22 cellular contexts compared by ENCODE assay signal in genomic region chr4:112053825-112054224, GRCh38.
"Had no signal": no experiment of that assay in that cellular context is flagged by ENCODE, and none has a peak within 500 bp of the region (broad histone marks: within the 10 kb centered on the region; RNA-seq: fewer than 3 reads in every experiment).

No MANE protein-coding gene starts in this region.

- H3K4me3 ChIP-seq: body of pancreas had no signal

- H3K27me3 Mint-ChIP-seq: activated CD8-positive, alpha-beta T cell treated with anti-CD3 and anti-CD28 coated beads for 36 hours had no signal

- H3K4me3 Mint-ChIP-seq: activated CD8-positive, alpha-beta T cell treated with anti-CD3 and anti-CD28 coated beads for 36 hours; activated naive CD4-positive, alpha-beta T cell treated with anti-CD3 and anti-CD28 coated beads, Interleukin-2, amount 50 U/mL, for 24 hours; T-helper 17 cell had no signal

- H3K36me3 Mint-ChIP-seq: activated naive CD4-positive, alpha-beta T cell treated with anti-CD3 and anti-CD28 coated beads, Interleukin-2, amount 50 U/mL, for 24 hours had no signal

- H3K27me3 ChIP-seq: body of pancreas had no signal

- H3K27ac Mint-ChIP-seq: activated CD8-positive, alpha-beta T cell treated with anti-CD3 and anti-CD28 coated beads for 36 hours; activated naive CD4-positive, alpha-beta T cell treated with anti-CD3 and anti-CD28 coated beads, Interleukin-2, amount 50 U/mL, for 24 hours; T-helper 17 cell had no signal

- H3K4me1 ChIP-seq: body of pancreas had no signal

- FAIRE-seq: bronchial epithelial cell, RCC 7860 had no signal

- DNase-seq: activated CD4-positive, alpha-beta T cell treated with anti-CD3 and anti-CD28 coated beads for 4 hours; activated CD8-positive, alpha-beta memory T cell treated with anti-CD3 and anti-CD28 coated beads, Interleukin-2, amount 50 U/mL, for 48 hours; activated CD8-positive, alpha-beta T cell treated with anti-CD3 and anti-CD28 coated beads for 36 hours; activated T-cell treated with anti-CD3 and anti-CD28 coated beads, Interleukin-2, amount 50 U/mL, for 1 hour; aorta; body of pancreas; central memory CD4-positive, alpha-beta T cell; MM.1S; NCI-H1105; NCI-H1436; NCI-H1694 treated with DMSO at 0.1 percent for 48 hours; NCI-H2029 treated with DMSO at 0.1 percent for 48 hours; NCI-H345; NCI-H510A; NCI-H69; SHP77; T-helper 17 cell; T-helper 9 cell had no signal

- H3K27ac ChIP-seq: body of pancreas, VCaP had no signal

- H3K9me3 Mint-ChIP-seq: activated CD8-positive, alpha-beta T cell treated with anti-CD3 and anti-CD28 coated beads for 36 hours; activated naive CD4-positive, alpha-beta T cell treated with anti-CD3 and anti-CD28 coated beads, Interleukin-2, amount 50 U/mL, for 24 hours had no signal

- ATAC-seq: activated CD8-positive, alpha-beta T cell treated with anti-CD3 and anti-CD28 coated beads for 36 hours; body of pancreas; T-helper 17 cell had no signal

- H3K4me1 Mint-ChIP-seq: activated naive CD4-positive, alpha-beta T cell treated with anti-CD3 and anti-CD28 coated beads, Interleukin-2, amount 50 U/mL, for 24 hours had no signal

- H3K9me3 ChIP-seq: body of pancreas had no signal
